8 cellular contexts compared by ENCODE assay signal in genomic region chr14:32252030-32252670, GRCh38. TPM values are rescaled to one million over a fixed set of nuclear protein-coding genes. Genes with fewer than 3 reads are reported as not detected.
DNase-seq lines count a peak whose midpoint lies in the region; ATAC-seq, FAIRE-seq and TF ChIP-seq lines count a peak whose summit lies in the region.

No MANE protein-coding gene starts in this region.

- no peak for TF ChIP-seq EP300 in A549 (IDR thresholded peaks at IDR 0.05)

- H3K9me3 ChIP-seq in A549, result no peaks in the 10 kb centered on the region
- H3K9me3 ChIP-seq in spleen, result no peaks in the 10 kb centered on the region

- TF ChIP-seq POLR2A in A549 (IDR thresholded peaks at IDR 0.05; ENCODE audit: low read length), result no peak
- TF ChIP-seq POLR2A in spleen (IDR thresholded peaks at IDR 0.05), result no peak

- peak; percentile 72 for FAIRE-seq in A549 (lab: Jason Lieb, UNC)

- H3K4me1 ChIP-seq in A549 (peaks cover 18% of the 10 kb centered on the region; the same call in 2 of the 3 replicates), spleen (peaks cover 0 to 16% (median 1%) of the 10 kb centered on the region in 6 donors)

- CTCF ChIA-PET in A549 (lab: Yijun Ruan, JAX), result interaction anchor here (0.7 to 7.2 kb wide), 49 partner anchors 9 to 850 kb away, joined by 3 to 67 read pairs (median 4); partner anchors contain the start of genes ARHGAP5, DTD2 and RNU6-7

- POLR2A ChIA-PET in A549 (lab: Yijun Ruan, JAX), result interaction anchor here (1.8 kb wide), 1 partner anchor 176 kb away, joined by 4 read pairs; no protein-coding TSS in a partner anchor

- H3K27me3 ChIP-seq in spleen (replicated peaks in 1 of 7), result no peaks in the 10 kb centered on the region

- in situ Hi-C loops in GM13976 (cut with MboI; ENCODE audit: low sequenced_read_pairs, unreplicated experiment), result loop anchor here (10.0 kb wide), 4 partner anchors 177 to 737 kb away; partner anchors contain the start of gene ARHGAP5

- peak; percentile 60 to 80 for DNase-seq in A549 (ENCODE audit: low read depth in 1 of 2, low spot score in 1 of 2)
- DNase-seq in GM13976 (ENCODE audit: low spot score), result peak; percentile 65
- DNase-seq in NCI-H146 treated with DMSO at 0.1 percent for 48 hours (lab: John Stamatoyannopoulos, UW; ENCODE audit: unreplicated experiment), result peak; percentile 47
- peak; percentile 38 to 73 for DNase-seq in SW 1271 (lab: John Stamatoyannopoulos, UW)
- peak; percentile 44 for DNase-seq in brain pericyte (ENCODE audit: low read depth, low spot score)
- DNase-seq in iPS-NIHi7 (ENCODE audit: extremely low spot score), result peak; percentile 77
- DNase-seq in spleen, result no peak

- TF ChIP-seq RAD21 in A549 (conservative IDR thresholded peaks at IDR 0.05 in 1 of 2, IDR thresholded peaks at IDR 0.05 in 1 of 2), result peak; percentile 96 to 99

- H3K36me3 ChIP-seq in spleen, result no peaks in the 10 kb centered on the region

- intact Hi-C loops in spleen (cut with DNase I; ENCODE audit: low total_unique reads), result loop anchor here (5.0 kb wide), 3 partner anchors 180 to 740 kb away; no protein-coding TSS in a partner anchor

- no peak overlapping the region for H3K4me2 ChIP-seq in A549

- H3K4me3 ChIP-seq in A549 (no peak overlapping the region), spleen (no peak overlapping the region)

- TF ChIP-seq CTCF in A549 (IDR thresholded peaks at IDR 0.05) (peak; percentile 90), GM13976 (IDR thresholded peaks at IDR 0.05; ENCODE audit: borderline replicate concordance, control extremely low read depth, extremely low read depth, insufficient read depth, missing control alignments) (peak; percentile 74), spleen (IDR thresholded peaks at IDR 0.05 in 8 of 11, conservative IDR thresholded peaks at IDR 0.05 in 3 of 11) (peak; percentile 67 to 87 (median 82))

- peak; percentile 87 to 94 for ATAC-seq in A549
- peak; percentile 77 for ATAC-seq in HG02938 (IDR thresholded peaks at IDR 0.05; ENCODE audit: unreplicated experiment)

- H3K27ac ChIP-seq in A549 (peak overlapping the region; percentile 1 to 37; a peak in 1 of 6 replicates), spleen (peak overlapping the region in 1 of 8 donors; percentile 27)

- 48% methylated on average over 3 of the region's 3 CpGs for WGBS in A549 (ENCODE audit: missing lambda C conversion rate)
- WGBS in spleen, 5 donors, result 58 to 62% (median 61%) methylated on average over 3 of the region's 3 CpGs

TF ChIP-seq in A549, 52 proteins besides CTCF, POLR2A, EP300 and RAD21:
- no peak for TF ChIP-seq REST (IDR thresholded peaks at IDR 0.05)
- TF ChIP-seq SMC3 (IDR thresholded peaks at IDR 0.05), result peak; percentile 91

RNA-seq across cellular contexts. Expression of gene RNU6-8, which starts 49.1 kb away (rescaled TPM):
- not detected in 2 replicates for polyA plus RNA-seq in A549 (2011; rRNA removed)
- not detected in 2 replicates for polyA plus RNA-seq in A549 (2012; cell fraction: cytosol; rRNA removed)
- polyA plus RNA-seq in A549 (2012; cell fraction: nucleus; rRNA removed), result not detected in 2 replicates
- polyA plus RNA-seq in A549 (2017; fragmentation: RNase III; extraction: RNeasy Plus Mini Kit Qiagen cat#74134 plus additional on column Dnase treatment), result not detected in 3 replicates
- polyA minus RNA-seq in A549 (2011; rRNA and poly(A)+ RNA removed), result under 0.01 TPM in 1 of 2 replicates, not detected in the other
- total RNA-seq in spleen, result not detected
- polyA plus RNA-seq in spleen, result not detected

RNA-seq across cellular contexts. Expression of gene RNU6-7, which starts 50.3 kb away (rescaled TPM):
- not detected in 2 replicates for polyA plus RNA-seq in A549 (2011; rRNA removed)
- not detected in 2 replicates for polyA plus RNA-seq in A549 (2012; cell fraction: cytosol; rRNA removed)
- not detected in 2 replicates for polyA plus RNA-seq in A549 (2012; cell fraction: nucleus; rRNA removed)
- not detected in 3 replicates for polyA plus RNA-seq in A549 (2017; fragmentation: RNase III; extraction: RNeasy Plus Mini Kit Qiagen cat#74134 plus additional on column Dnase treatment)
- polyA minus RNA-seq in A549 (2011; rRNA and poly(A)+ RNA removed), result under 0.01 TPM in 1 of 2 replicates, not detected in the other
- not detected for total RNA-seq in spleen
- not detected for polyA plus RNA-seq in spleen
